ENCODE assay signal across 19 cellular contexts in genomic region chrX:108088511-108088910, GRCh38. TPM values are rescaled to one million over a fixed set of nuclear protein-coding genes. Genes with fewer than 3 reads are reported as not detected.
A peak's percentile ranks its signal among the peaks of the same experiment; 100 is the strongest.
DNase-seq lines count a peak whose midpoint lies in the region; ATAC-seq, FAIRE-seq and TF ChIP-seq lines count a peak whose summit lies in the region.
"Had no signal": no experiment of that assay in that cellular context is flagged by ENCODE, and none has a peak within 500 bp of the region (broad histone marks: within the 10 kb centered on the region; RNA-seq: fewer than 3 reads in every experiment).

No MANE protein-coding gene starts in this region.

- TF ChIP-seq POLR2A in A549 (IDR thresholded peaks at IDR 0.05; ENCODE audit: low read length), result no peak

- peaks cover 36% of the 10 kb centered on the region for H3K79me2 ChIP-seq in Loucy (ENCODE audit: insufficient read depth, low read length)

- CTCF ChIA-PET in A549 (lab: Yijun Ruan, JAX), result no interaction called here

- no peak for TF ChIP-seq EP300 in A549 (IDR thresholded peaks at IDR 0.05)

- no peak overlapping the region for H3K27ac ChIP-seq in A549
- H3K27ac ChIP-seq: C4-2B had no signal

- H3K4me3 Mint-ChIP-seq in brain (peak overlapping the region; percentile 53 to 88 (median 73)), nephron (peak overlapping the region; percentile 66 to 81 (median 77))

- ATAC-seq in A549 (no peak), HG02763 (IDR thresholded peaks at IDR 0.05; ENCODE audit: unreplicated experiment) (no peak), HG03521 (IDR thresholded peaks at IDR 0.05; ENCODE audit: unreplicated experiment) (no peak)
- ATAC-seq: GM12878 had no signal

- peaks cover 16% of the 10 kb centered on the region; the same call in 1 of the 2 replicates for H3K36me3 ChIP-seq in Loucy (ENCODE audit: insufficient read depth, low read length)

- POLR2A ChIA-PET in A549 (lab: Yijun Ruan, JAX), result no interaction called here

- H3K9me3 Mint-ChIP-seq in brain (no peaks in the 10 kb centered on the region), nephron (no peaks in the 10 kb centered on the region)
- H3K9me3 Mint-ChIP-seq: HFFc6 had no signal

- no peak overlapping the region for H2AFZ ChIP-seq in Loucy (ENCODE audit: low read length)

- no peaks in the 10 kb centered on the region for H3K9me2 ChIP-seq in Loucy (replicated peaks; ENCODE audit: low read depth, low read length)

- TF ChIP-seq CTCF in A549 (IDR thresholded peaks at IDR 0.05) (no peak), Loucy (conservative IDR thresholded peaks at IDR 0.05; ENCODE audit: low read length) (no peak), brain (conservative IDR thresholded peaks at IDR 0.05) (no peak), nephron (IDR thresholded peaks at IDR 0.05; ENCODE audit: unreplicated experiment in 3 of 3) (no peak)

- FAIRE-seq in A549 (lab: Jason Lieb, UNC), result no peak
- FAIRE-seq: A204.1, GM12878 had no signal

- H3K4me1 ChIP-seq in A549, result peaks cover 14% of the 10 kb centered on the region; the same call in 2 of the 3 replicates
- H3K4me1 ChIP-seq in Loucy (ENCODE audit: insufficient read depth, low read length, poor library complexity, severe bottlenecking), result peaks cover 5% of the 10 kb centered on the region

- no peak overlapping the region for H3K4me3 ChIP-seq in A549
- H3K4me3 ChIP-seq in Loucy (ENCODE audit: low read length, poor library complexity, severe bottlenecking), result peak overlapping the region; percentile 43
- H3K4me3 ChIP-seq: GM12878 had no signal

- no peak for TF ChIP-seq RAD21 in A549 (conservative IDR thresholded peaks at IDR 0.05 in 1 of 2, IDR thresholded peaks at IDR 0.05 in 1 of 2)

- H3K9ac ChIP-seq in Loucy (ENCODE audit: low read depth, low read length, poor library complexity, severe bottlenecking), result peak overlapping the region; percentile 36

- no peaks in the 10 kb centered on the region for H4K20me1 ChIP-seq in Loucy (ENCODE audit: insufficient read depth, low read length, poor library complexity, severe bottlenecking)

- H3K36me3 Mint-ChIP-seq in brain, result peaks cover 35% of the 10 kb centered on the region
- peaks cover 24% of the 10 kb centered on the region for H3K36me3 Mint-ChIP-seq in nephron (ENCODE audit: low read depth)

- no peaks in the 10 kb centered on the region for H3F3A ChIP-seq in Loucy (ENCODE audit: low read depth)

- H3K4me2 ChIP-seq in A549 (peak overlapping the region; percentile 3; the same call in 1 of the 3 replicates), Loucy (ENCODE audit: low read depth, low read length, poor library complexity, severe bottlenecking) (peak overlapping the region; percentile 50)

- no peaks in the 10 kb centered on the region for H3K27me3 ChIP-seq in Loucy (ENCODE audit: insufficient read depth, low read length, poor library complexity, severe bottlenecking)

- H3K27me3 Mint-ChIP-seq in brain (no peaks in the 10 kb centered on the region), nephron (ENCODE audit: low read depth) (no peaks in the 10 kb centered on the region)

- H3K4me1 Mint-ChIP-seq in brain (peaks cover 40% of the 10 kb centered on the region), nephron (peaks cover 14% of the 10 kb centered on the region)

- 89% methylated on average over 1 of the region's 1 CpG for WGBS in A549 (ENCODE audit: missing lambda C conversion rate)

- H3K27ac Mint-ChIP-seq in brain, result peak overlapping the region in 2 of 5 experiments; percentile 27 to 94
- peak overlapping the region; percentile 70 to 75 (median 74) for H3K27ac Mint-ChIP-seq in nephron
- H3K27ac Mint-ChIP-seq: HFFc6 had no signal

- no peak for DNase-seq in A549 (ENCODE audit: low read depth in 1 of 2, low spot score in 1 of 2)
- no peak for DNase-seq in NCI-H774 (lab: John Stamatoyannopoulos, UW)
- no peak for DNase-seq in stimulated activated CD4-positive, alpha-beta T cell treated with anti-CD3 and anti-CD28 coated beads, Interleukin-4, amount 100 ng/mL, for 1 hour
- DNase-seq: GOT3, HFFc6, KG1, NCI-H1092, NCI-H1694, NCI-H446, NCI-H748 treated with DMSO at 0.1 percent for 48 hours, SIG-M5 had no signal

- H3K9me3 ChIP-seq in A549 (no peaks in the 10 kb centered on the region), Loucy (ENCODE audit: insufficient read depth, low read depth, low read length) (no peaks in the 10 kb centered on the region)

TF ChIP-seq in A549, 52 proteins besides CTCF, POLR2A, EP300 and RAD21:
- no peak for TF ChIP-seq HOXB5 (CRISPR knock-in tag; IDR thresholded peaks at IDR 0.05)
- TF ChIP-seq CEBPB (IDR thresholded peaks at IDR 0.05), result no peak
- TF ChIP-seq NR3C1 (IDR thresholded peaks at IDR 0.05), result no peak
- TF ChIP-seq TFCP2L1 (CRISPR knock-in tag; IDR thresholded peaks at IDR 0.05), result no peak
- TF ChIP-seq CHD2 (IDR thresholded peaks at IDR 0.05; ENCODE audit: low read length, partially characterized antibody), result no peak
- TF ChIP-seq BHLHE40 (IDR thresholded peaks at IDR 0.05; ENCODE audit: low read depth, low read length), result no peak
- no peak for TF ChIP-seq MAZ (IDR thresholded peaks at IDR 0.05; ENCODE audit: borderline replicate concordance, low read depth, low read length)
- no peak for TF ChIP-seq RFX5 (IDR thresholded peaks at IDR 0.05)
- TF ChIP-seq HOXA7 (CRISPR knock-in tag; IDR thresholded peaks at IDR 0.05), result no peak
- TF ChIP-seq EHF (CRISPR knock-in tag; IDR thresholded peaks at IDR 0.05), result no peak
- no peak for TF ChIP-seq CBX2 (IDR thresholded peaks at IDR 0.05; ENCODE audit: borderline replicate concordance, low read depth)
- TF ChIP-seq ATOH8 (CRISPR knock-in tag; IDR thresholded peaks at IDR 0.05; ENCODE audit: low read depth), result no peak
- TF ChIP-seq TP53 (CRISPR knock-in tag; IDR thresholded peaks at IDR 0.05), result no peak
- TF ChIP-seq MAX (IDR thresholded peaks at IDR 0.05), result no peak
- no peak for TF ChIP-seq NPAS2 (CRISPR knock-in tag; IDR thresholded peaks at IDR 0.05; ENCODE audit: borderline replicate concordance)
- TF ChIP-seq HEYL (CRISPR knock-in tag; IDR thresholded peaks at IDR 0.05), result no peak
- no peak for TF ChIP-seq KDM5A (IDR thresholded peaks at IDR 0.05)
TF ChIP-seq in A549: peak in this region for 0.

RNA-seq across cellular contexts. Expression of gene PSMD10, which starts 2.8 kb away (rescaled TPM):
- 132 and 163 TPM in 2 replicates for polyA plus RNA-seq in A549 (2011; rRNA removed)
- 68.2 and 69.1 TPM in 2 replicates for polyA plus RNA-seq in A549 (2012; cell fraction: cytosol; rRNA removed)
- polyA plus RNA-seq in A549 (2012; cell fraction: nucleus; rRNA removed), result 18.5 and 30.8 TPM in 2 replicates
- polyA plus RNA-seq in A549 (2017; fragmentation: RNase III; extraction: RNeasy Plus Mini Kit Qiagen cat#74134 plus additional on column Dnase treatment), result 92.2 to 118 TPM (median 109 TPM) in 3 replicates
- 20.5 and 22.8 TPM in 2 replicates for polyA minus RNA-seq in A549 (2011; rRNA and poly(A)+ RNA removed)
- 62.9 TPM for polyA plus RNA-seq in brain (ENCODE audit: insufficient read depth, low read depth, low replicate concordance)

RNA-seq across cellular contexts. Expression of gene ATG4A, which starts 3.1 kb away (rescaled TPM):
- 12.8 and 14.3 TPM in 2 replicates for polyA plus RNA-seq in A549 (2011; rRNA removed)
- 3.2 and 3.3 TPM in 2 replicates for polyA plus RNA-seq in A549 (2012; cell fraction: cytosol; rRNA removed)
- 1.1 and 2.5 TPM in 2 replicates for polyA plus RNA-seq in A549 (2012; cell fraction: nucleus; rRNA removed)
- 6.0 to 7.2 TPM (median 6.7 TPM) in 3 replicates for polyA plus RNA-seq in A549 (2017; fragmentation: RNase III; extraction: RNeasy Plus Mini Kit Qiagen cat#74134 plus additional on column Dnase treatment)
- polyA minus RNA-seq in A549 (2011; rRNA and poly(A)+ RNA removed), result 5.0 and 5.7 TPM in 2 replicates
- polyA plus RNA-seq in brain (ENCODE audit: insufficient read depth, low read depth, low replicate concordance), result 8.9 TPM

RNA-seq across cellular contexts. Expression of gene VSIG1, which starts 43.6 kb away (rescaled TPM):
- polyA plus RNA-seq in A549 (2011; rRNA removed), result 1.2 and 1.3 TPM in 2 replicates
- 0.07 and 0.12 TPM in 2 replicates for polyA plus RNA-seq in A549 (2012; cell fraction: cytosol; rRNA removed)
- 0.08 and 0.22 TPM in 2 replicates for polyA plus RNA-seq in A549 (2012; cell fraction: nucleus; rRNA removed)
- 0.09 to 0.17 TPM (median 0.11 TPM) in 3 replicates for polyA plus RNA-seq in A549 (2017; fragmentation: RNase III; extraction: RNeasy Plus Mini Kit Qiagen cat#74134 plus additional on column Dnase treatment)
- polyA minus RNA-seq in A549 (2011; rRNA and poly(A)+ RNA removed), result 1.2 and 2.8 TPM in 2 replicates
- not detected for polyA plus RNA-seq in brain (ENCODE audit: insufficient read depth, low read depth, low replicate concordance)
